Comparison of ENCODE assay signal across 1 cellular context in genomic region chr3:58463181-58463941, GRCh38.
TF ChIP-seq lines count a peak whose summit lies in the region.

No MANE protein-coding gene starts in this region.

TF ChIP-seq in HepG2, 621 proteins besides CTCF, POLR2A, EP300 and RAD21 (continued from another document and continues in another):
- TF ChIP-seq, protein P1, sequence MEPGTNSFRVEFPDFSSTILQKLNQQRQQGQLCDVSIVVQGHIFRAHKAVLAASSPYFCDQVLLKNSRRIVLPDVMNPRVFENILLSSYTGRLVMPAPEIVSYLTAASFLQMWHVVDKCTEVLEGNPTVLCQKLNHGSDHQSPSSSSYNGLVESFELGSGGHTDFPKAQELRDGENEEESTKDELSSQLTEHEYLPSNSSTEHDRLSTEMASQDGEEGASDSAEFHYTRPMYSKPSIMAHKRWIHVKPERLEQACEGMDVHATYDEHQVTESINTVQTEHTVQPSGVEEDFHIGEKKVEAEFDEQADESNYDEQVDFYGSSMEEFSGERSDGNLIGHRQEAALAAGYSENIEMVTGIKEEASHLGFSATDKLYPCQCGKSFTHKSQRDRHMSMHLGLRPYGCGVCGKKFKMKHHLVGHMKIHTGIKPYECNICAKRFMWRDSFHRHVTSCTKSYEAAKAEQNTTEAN (CRISPR knock-in tag; conservative IDR thresholded peaks at IDR 0.05): no peak
- TF ChIP-seq ZNF792 (CRISPR knock-in tag; IDR thresholded peaks at IDR 0.05) (no peak), ZNF879 (CRISPR knock-in tag; IDR thresholded peaks at IDR 0.05) (no peak), ZNF34 (CRISPR knock-in tag; IDR thresholded peaks at IDR 0.05; ENCODE audit: borderline replicate concordance) (no peak), CENPBD1 (CRISPR knock-in tag; IDR thresholded peaks at IDR 0.05; ENCODE audit: borderline replicate concordance, low read depth) (no peak), KAT7 (CRISPR knock-in tag; IDR thresholded peaks at IDR 0.05; ENCODE audit: borderline replicate concordance) (no peak), ZNF768 (CRISPR knock-in tag; IDR thresholded peaks at IDR 0.05) (no peak), BRD4 (CRISPR knock-in tag; IDR thresholded peaks at IDR 0.05) (no peak), ZBTB38 (CRISPR knock-in tag; IDR thresholded peaks at IDR 0.05) (no peak; the same call in 1 of the 2 replicates), MZF1 (CRISPR knock-in tag; IDR thresholded peaks at IDR 0.05; ENCODE audit: borderline replicate concordance) (no peak), SP1 (IDR thresholded peaks at IDR 0.05) (no peak), SP1 (CRISPR knock-in tag; IDR thresholded peaks at IDR 0.05) (no peak), ZNF687 (CRISPR knock-in tag; IDR thresholded peaks at IDR 0.05) (peak; percentile 73), KDM2A (CRISPR knock-in tag; IDR thresholded peaks at IDR 0.05; ENCODE audit: borderline replicate concordance, low read depth) (peak; percentile 69), TBX3 (IDR thresholded peaks at IDR 0.05; ENCODE audit: borderline replicate concordance) (no peak), CREB1 (IDR thresholded peaks at IDR 0.05) (no peak), CREB1 (CRISPR knock-in tag; IDR thresholded peaks at IDR 0.05) (peak; percentile 48; the same call in 1 of the 2 replicates), ARID2 (CRISPR knock-in tag; IDR thresholded peaks at IDR 0.05; ENCODE audit: borderline replicate concordance) (peak; percentile 68; the same call in 1 of the 2 replicates), BRCA1 (CRISPR knock-in tag; IDR thresholded peaks at IDR 0.05) (no peak), SRSF9 (IDR thresholded peaks at IDR 0.05; ENCODE audit: borderline replicate concordance, insufficient read depth, low read depth, low read length, poor library complexity, severe bottlenecking) (no peak), TEAD3 (CRISPR knock-in tag; optimal IDR thresholded peaks at IDR 0.05; ENCODE audit: borderline replicate concordance) (peak; percentile 33), ZNF367 (CRISPR knock-in tag; IDR thresholded peaks at IDR 0.05; ENCODE audit: borderline replicate concordance) (no peak), KDM5B (CRISPR knock-in tag; IDR thresholded peaks at IDR 0.05; ENCODE audit: borderline replicate concordance) (no peak), BORCS8-MEF2B (CRISPR knock-in tag; IDR thresholded peaks at IDR 0.05) (peak; percentile 75), SRF (IDR thresholded peaks at IDR 0.05; ENCODE audit: low read depth, low read length) (no peak), ZNF678 (CRISPR knock-in tag; IDR thresholded peaks at IDR 0.05) (no peak), ZFY (CRISPR knock-in tag; IDR thresholded peaks at IDR 0.05) (no peak), ZNF549 (CRISPR knock-in tag; IDR thresholded peaks at IDR 0.05) (no peak), ZNF614 (CRISPR knock-in tag; IDR thresholded peaks at IDR 0.05; ENCODE audit: borderline replicate concordance) (peak; percentile 45; the same call in 1 of the 2 replicates), TFAP4 (IDR thresholded peaks at IDR 0.05; ENCODE audit: borderline replicate concordance, low read depth) (peak; percentile 64; the same call in 1 of the 2 replicates), REL (CRISPR knock-in tag; conservative IDR thresholded peaks at IDR 0.05) (no peak), SETDB1 (CRISPR knock-in tag; IDR thresholded peaks at IDR 0.05; ENCODE audit: borderline replicate concordance) (no peak), SATB2 (CRISPR knock-in tag; IDR thresholded peaks at IDR 0.05) (0 out of 2 replicates have a peak, but pooled peaks have one; percentile 35), MYNN (CRISPR knock-in tag; IDR thresholded peaks at IDR 0.05; ENCODE audit: low read depth) (no peak), RCOR2 (CRISPR knock-in tag; IDR thresholded peaks at IDR 0.05) (no peak), ZNF83 (CRISPR knock-in tag; IDR thresholded peaks at IDR 0.05; ENCODE audit: borderline replicate concordance) (no peak)
- TF ChIP-seq, protein P2, sequence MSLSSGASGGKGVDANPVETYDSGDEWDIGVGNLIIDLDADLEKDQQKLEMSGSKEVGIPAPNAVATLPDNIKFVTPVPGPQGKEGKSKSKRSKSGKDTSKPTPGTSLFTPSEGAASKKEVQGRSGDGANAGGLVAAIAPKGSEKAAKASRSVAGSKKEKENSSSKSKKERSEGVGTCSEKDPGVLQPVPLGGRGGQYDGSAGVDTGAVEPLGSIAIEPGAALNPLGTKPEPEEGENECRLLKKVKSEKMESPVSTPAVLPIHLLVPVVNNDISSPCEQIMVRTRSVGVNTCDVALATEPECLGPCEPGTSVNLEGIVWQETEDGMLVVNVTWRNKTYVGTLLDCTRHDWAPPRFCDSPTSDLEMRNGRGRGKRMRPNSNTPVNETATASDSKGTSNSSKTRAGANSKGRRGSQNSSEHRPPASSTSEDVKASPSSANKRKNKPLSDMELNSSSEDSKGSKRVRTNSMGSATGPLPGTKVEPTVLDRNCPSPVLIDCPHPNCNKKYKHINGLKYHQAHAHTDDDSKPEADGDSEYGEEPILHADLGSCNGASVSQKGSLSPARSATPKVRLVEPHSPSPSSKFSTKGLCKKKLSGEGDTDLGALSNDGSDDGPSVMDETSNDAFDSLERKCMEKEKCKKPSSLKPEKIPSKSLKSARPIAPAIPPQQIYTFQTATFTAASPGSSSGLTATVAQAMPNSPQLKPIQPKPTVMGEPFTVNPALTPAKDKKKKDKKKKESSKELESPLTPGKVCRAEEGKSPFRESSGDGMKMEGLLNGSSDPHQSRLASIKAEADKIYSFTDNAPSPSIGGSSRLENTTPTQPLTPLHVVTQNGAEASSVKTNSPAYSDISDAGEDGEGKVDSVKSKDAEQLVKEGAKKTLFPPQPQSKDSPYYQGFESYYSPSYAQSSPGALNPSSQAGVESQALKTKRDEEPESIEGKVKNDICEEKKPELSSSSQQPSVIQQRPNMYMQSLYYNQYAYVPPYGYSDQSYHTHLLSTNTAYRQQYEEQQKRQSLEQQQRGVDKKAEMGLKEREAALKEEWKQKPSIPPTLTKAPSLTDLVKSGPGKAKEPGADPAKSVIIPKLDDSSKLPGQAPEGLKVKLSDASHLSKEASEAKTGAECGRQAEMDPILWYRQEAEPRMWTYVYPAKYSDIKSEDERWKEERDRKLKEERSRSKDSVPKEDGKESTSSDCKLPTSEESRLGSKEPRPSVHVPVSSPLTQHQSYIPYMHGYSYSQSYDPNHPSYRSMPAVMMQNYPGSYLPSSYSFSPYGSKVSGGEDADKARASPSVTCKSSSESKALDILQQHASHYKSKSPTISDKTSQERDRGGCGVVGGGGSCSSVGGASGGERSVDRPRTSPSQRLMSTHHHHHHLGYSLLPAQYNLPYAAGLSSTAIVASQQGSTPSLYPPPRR (CRISPR knock-in tag; IDR thresholded peaks at IDR 0.05; ENCODE audit: borderline replicate concordance): no peak
- TF ChIP-seq, protein P3, sequence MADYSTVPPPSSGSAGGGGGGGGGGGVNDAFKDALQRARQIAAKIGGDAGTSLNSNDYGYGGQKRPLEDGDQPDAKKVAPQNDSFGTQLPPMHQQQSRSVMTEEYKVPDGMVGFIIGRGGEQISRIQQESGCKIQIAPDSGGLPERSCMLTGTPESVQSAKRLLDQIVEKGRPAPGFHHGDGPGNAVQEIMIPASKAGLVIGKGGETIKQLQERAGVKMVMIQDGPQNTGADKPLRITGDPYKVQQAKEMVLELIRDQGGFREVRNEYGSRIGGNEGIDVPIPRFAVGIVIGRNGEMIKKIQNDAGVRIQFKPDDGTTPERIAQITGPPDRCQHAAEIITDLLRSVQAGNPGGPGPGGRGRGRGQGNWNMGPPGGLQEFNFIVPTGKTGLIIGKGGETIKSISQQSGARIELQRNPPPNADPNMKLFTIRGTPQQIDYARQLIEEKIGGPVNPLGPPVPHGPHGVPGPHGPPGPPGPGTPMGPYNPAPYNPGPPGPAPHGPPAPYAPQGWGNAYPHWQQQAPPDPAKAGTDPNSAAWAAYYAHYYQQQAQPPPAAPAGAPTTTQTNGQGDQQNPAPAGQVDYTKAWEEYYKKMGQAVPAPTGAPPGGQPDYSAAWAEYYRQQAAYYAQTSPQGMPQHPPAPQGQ (CRISPR knock-in tag; IDR thresholded peaks at IDR 0.05; ENCODE audit: borderline replicate concordance): no peak
- TF ChIP-seq, protein P4, sequence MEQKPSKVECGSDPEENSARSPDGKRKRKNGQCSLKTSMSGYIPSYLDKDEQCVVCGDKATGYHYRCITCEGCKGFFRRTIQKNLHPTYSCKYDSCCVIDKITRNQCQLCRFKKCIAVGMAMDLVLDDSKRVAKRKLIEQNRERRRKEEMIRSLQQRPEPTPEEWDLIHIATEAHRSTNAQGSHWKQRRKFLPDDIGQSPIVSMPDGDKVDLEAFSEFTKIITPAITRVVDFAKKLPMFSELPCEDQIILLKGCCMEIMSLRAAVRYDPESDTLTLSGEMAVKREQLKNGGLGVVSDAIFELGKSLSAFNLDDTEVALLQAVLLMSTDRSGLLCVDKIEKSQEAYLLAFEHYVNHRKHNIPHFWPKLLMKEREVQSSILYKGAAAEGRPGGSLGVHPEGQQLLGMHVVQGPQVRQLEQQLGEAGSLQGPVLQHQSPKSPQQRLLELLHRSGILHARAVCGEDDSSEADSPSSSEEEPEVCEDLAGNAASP (CRISPR knock-in tag; IDR thresholded peaks at IDR 0.05; ENCODE audit: borderline replicate concordance): no peak
- TF ChIP-seq, protein P5, sequence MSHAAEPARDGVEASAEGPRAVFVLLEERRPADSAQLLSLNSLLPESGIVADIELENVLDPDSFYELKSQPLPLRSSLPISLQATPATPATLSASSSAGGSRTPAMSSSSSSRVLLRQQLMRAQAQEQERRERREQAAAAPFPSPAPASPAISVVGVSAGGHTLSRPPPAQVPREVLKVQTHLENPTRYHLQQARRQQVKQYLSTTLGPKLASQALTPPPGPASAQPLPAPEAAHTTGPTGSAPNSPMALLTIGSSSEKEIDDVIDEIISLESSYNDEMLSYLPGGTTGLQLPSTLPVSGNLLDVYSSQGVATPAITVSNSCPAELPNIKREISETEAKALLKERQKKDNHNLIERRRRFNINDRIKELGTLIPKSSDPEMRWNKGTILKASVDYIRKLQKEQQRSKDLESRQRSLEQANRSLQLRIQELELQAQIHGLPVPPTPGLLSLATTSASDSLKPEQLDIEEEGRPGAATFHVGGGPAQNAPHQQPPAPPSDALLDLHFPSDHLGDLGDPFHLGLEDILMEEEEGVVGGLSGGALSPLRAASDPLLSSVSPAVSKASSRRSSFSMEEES (CRISPR knock-in tag; IDR thresholded peaks at IDR 0.05): peak; percentile 50; the same call in 1 of the 2 replicates
- TF ChIP-seq, protein P6, sequence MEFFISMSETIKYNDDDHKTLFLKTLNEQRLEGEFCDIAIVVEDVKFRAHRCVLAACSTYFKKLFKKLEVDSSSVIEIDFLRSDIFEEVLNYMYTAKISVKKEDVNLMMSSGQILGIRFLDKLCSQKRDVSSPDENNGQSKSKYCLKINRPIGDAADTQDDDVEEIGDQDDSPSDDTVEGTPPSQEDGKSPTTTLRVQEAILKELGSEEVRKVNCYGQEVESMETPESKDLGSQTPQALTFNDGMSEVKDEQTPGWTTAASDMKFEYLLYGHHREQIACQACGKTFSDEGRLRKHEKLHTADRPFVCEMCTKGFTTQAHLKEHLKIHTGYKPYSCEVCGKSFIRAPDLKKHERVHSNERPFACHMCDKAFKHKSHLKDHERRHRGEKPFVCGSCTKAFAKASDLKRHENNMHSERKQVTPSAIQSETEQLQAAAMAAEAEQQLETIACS (CRISPR knock-in tag; IDR thresholded peaks at IDR 0.05): no peak
- TF ChIP-seq, protein P7, sequence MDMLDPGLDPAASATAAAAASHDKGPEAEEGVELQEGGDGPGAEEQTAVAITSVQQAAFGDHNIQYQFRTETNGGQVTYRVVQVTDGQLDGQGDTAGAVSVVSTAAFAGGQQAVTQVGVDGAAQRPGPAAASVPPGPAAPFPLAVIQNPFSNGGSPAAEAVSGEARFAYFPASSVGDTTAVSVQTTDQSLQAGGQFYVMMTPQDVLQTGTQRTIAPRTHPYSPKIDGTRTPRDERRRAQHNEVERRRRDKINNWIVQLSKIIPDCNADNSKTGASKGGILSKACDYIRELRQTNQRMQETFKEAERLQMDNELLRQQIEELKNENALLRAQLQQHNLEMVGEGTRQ (IDR thresholded peaks at IDR 0.05; ENCODE audit: low read depth, low read length): no peak
- TF ChIP-seq, protein P7 (CRISPR knock-in tag; IDR thresholded peaks at IDR 0.05; ENCODE audit: borderline replicate concordance): no peak
